1 cellular context compared by ENCODE assay signal in the genomic region with DNA sequence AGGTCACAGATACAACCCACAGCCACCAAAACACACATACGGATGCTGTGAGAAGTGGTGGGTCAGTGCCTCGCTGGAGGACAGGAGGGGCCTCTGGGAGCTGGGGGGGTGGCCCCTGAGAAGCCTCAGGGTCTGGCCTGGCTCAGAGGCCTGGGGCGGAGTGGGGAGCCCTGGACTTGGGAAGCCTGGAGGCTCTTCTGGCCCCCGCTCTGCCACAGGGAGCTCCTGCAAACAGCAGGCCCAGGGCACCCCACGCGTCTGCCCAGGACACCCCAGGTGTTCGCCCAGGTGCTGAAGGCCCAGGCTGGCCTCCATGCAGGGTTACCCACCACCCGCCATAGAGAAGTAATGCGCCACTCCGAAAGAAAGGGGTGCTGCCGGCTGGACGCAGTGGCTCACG.
TF ChIP-seq lines count a peak whose summit lies in the region.

No MANE protein-coding gene starts in this region.

TF ChIP-seq in GM23338, 12 proteins besides CTCF, POLR2A, EP300 and RAD21 (continued from another document):
- TF ChIP-seq, protein P1, sequence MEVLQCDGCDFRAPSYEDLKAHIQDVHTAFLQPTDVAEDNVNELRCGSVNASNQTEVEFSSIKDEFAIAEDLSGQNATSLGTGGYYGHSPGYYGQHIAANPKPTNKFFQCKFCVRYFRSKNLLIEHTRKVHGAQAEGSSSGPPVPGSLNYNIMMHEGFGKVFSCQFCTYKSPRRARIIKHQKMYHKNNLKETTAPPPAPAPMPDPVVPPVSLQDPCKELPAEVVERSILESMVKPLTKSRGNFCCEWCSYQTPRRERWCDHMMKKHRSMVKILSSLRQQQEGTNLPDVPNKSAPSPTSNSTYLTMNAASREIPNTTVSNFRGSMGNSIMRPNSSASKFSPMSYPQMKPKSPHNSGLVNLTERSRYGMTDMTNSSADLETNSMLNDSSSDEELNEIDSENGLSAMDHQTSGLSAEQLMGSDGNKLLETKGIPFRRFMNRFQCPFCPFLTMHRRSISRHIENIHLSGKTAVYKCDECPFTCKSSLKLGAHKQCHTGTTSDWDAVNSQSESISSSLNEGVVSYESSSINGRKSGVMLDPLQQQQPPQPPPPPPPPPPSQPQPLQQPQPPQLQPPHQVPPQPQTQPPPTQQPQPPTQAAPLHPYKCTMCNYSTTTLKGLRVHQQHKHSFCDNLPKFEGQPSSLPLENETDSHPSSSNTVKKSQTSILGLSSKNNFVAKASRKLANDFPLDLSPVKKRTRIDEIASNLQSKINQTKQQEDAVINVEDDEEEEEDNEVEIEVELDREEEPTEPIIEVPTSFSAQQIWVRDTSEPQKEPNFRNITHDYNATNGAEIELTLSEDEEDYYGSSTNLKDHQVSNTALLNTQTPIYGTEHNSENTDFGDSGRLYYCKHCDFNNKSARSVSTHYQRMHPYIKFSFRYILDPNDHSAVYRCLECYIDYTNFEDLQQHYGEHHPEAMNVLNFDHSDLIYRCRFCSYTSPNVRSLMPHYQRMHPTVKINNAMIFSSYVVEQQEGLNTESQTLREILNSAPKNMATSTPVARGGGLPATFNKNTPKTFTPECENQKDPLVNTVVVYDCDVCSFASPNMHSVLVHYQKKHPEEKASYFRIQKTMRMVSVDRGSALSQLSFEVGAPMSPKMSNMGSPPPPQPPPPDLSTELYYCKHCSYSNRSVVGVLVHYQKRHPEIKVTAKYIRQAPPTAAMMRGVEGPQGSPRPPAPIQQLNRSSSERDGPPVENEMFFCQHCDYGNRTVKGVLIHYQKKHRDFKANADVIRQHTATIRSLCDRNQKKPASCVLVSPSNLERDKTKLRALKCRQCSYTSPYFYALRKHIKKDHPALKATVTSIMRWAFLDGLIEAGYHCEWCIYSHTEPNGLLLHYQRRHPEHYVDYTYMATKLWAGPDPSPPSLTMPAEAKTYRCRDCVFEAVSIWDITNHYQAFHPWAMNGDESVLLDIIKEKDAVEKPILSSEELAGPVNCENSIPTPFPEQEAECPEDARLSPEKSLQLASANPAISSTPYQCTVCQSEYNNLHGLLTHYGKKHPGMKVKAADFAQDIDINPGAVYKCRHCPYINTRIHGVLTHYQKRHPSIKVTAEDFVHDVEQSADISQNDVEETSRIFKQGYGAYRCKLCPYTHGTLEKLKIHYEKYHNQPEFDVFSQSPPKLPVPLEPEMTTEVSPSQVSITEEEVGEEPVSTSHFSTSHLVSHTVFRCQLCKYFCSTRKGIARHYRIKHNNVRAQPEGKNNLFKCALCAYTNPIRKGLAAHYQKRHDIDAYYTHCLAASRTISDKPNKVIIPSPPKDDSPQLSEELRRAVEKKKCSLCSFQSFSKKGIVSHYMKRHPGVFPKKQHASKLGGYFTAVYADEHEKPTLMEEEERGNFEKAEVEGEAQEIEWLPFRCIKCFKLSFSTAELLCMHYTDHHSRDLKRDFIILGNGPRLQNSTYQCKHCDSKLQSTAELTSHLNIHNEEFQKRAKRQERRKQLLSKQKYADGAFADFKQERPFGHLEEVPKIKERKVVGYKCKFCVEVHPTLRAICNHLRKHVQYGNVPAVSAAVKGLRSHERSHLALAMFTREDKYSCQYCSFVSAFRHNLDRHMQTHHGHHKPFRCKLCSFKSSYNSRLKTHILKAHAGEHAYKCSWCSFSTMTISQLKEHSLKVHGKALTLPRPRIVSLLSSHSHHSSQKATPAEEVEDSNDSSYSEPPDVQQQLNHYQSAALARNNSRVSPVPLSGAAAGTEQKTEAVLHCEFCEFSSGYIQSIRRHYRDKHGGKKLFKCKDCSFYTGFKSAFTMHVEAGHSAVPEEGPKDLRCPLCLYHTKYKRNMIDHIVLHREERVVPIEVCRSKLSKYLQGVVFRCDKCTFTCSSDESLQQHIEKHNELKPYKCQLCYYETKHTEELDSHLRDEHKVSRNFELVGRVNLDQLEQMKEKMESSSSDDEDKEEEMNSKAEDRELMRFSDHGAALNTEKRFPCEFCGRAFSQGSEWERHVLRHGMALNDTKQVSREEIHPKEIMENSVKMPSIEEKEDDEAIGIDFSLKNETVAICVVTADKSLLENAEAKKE (CRISPR knock-in tag; IDR thresholded peaks at IDR 0.05) = no peak
- TF ChIP-seq EZH2phosphoT487 (IDR thresholded peaks at IDR 0.05; ENCODE audit: unreplicated experiment) = no peak
- no peak for TF ChIP-seq CREB1 (CRISPR knock-in tag; IDR thresholded peaks at IDR 0.05; ENCODE audit: low read depth)
- TF ChIP-seq NANOG (IDR thresholded peaks at IDR 0.05; ENCODE audit: borderline replicate concordance) = no peak
- no peak for TF ChIP-seq JUNB (IDR thresholded peaks at IDR 0.05; ENCODE audit: unreplicated experiment)
TF ChIP-seq in GM23338: peak in this region for 0.
